Comparison of ENCODE assay signal across 1 cellular context in the genomic region with DNA sequence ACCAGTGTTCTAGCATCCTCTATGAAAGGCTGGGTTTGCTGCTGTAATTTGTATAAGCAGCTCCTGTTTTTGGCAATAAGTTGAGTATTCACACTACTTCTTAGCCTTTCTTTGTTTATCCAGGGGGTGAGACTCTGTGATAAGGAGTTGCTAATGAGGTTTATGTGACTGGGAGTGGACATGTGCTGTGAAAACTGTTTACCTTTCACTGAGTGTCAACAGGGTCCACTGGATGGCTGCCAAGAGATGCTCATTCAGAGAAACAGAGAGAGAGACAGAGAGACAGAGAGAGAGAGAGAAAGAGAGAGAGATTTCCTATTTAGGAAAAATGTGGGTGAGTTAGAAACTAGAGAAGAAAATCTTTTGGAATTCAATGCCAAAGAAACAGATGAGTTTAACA.
TF ChIP-seq lines count a peak whose summit lies in the region.

No MANE protein-coding gene starts in this region.

TF ChIP-seq in IMR-90, 13 proteins besides CTCF, POLR2A, EP300 and RAD21 (continued from another document):
- no peak for TF ChIP-seq MAZ (IDR thresholded peaks at IDR 0.05; ENCODE audit: borderline replicate concordance, low read depth, low read length)
- TF ChIP-seq MAFK (IDR thresholded peaks at IDR 0.05; ENCODE audit: low read depth, low read length): no peak
- TF ChIP-seq CHD1 (IDR thresholded peaks at IDR 0.05; ENCODE audit: low read depth, low read length): no peak
- no peak for TF ChIP-seq MXI1 (IDR thresholded peaks at IDR 0.05; ENCODE audit: borderline replicate concordance, low read depth, low read length)
- TF ChIP-seq CEBPB (IDR thresholded peaks at IDR 0.05; ENCODE audit: low read depth, low read length): no peak
- TF ChIP-seq SMC3 (IDR thresholded peaks at IDR 0.05; ENCODE audit: low read depth, low read length): no peak
- TF ChIP-seq, protein P1, sequence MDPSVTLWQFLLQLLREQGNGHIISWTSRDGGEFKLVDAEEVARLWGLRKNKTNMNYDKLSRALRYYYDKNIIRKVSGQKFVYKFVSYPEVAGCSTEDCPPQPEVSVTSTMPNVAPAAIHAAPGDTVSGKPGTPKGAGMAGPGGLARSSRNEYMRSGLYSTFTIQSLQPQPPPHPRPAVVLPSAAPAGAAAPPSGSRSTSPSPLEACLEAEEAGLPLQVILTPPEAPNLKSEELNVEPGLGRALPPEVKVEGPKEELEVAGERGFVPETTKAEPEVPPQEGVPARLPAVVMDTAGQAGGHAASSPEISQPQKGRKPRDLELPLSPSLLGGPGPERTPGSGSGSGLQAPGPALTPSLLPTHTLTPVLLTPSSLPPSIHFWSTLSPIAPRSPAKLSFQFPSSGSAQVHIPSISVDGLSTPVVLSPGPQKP (IDR thresholded peaks at IDR 0.05; ENCODE audit: borderline replicate concordance, low read depth, low read length): no peak
